ENCODE assay signal across 16 cellular contexts in genomic region chr17:44797809-44798208, GRCh38. TPM values are rescaled to one million over a fixed set of nuclear protein-coding genes. Genes with fewer than 3 reads are reported as not detected.
A peak's percentile ranks its signal among the peaks of the same experiment; 100 is the strongest.
DNase-seq lines count a peak whose midpoint lies in the region; ATAC-seq and TF ChIP-seq lines count a peak whose summit lies in the region.
"Had no signal": no experiment of that assay in that cellular context is flagged by ENCODE, and none has a peak within 500 bp of the region (broad histone marks: within the 10 kb centered on the region; RNA-seq: fewer than 3 reads in every experiment).

No MANE protein-coding gene starts in this region.

- peak; percentile 21 to 23 for TF ChIP-seq POLR2A in uterus (IDR thresholded peaks at IDR 0.05)

- H3K36me3 ChIP-seq in mucosa of descending colon (ENCODE audit: low read depth) = no peaks in the 10 kb centered on the region
- no peaks in the 10 kb centered on the region for H3K36me3 ChIP-seq in uterus

- no peaks in the 10 kb centered on the region for H3K27me3 ChIP-seq in uterus

- no peaks in the 10 kb centered on the region for H3K36me3 Mint-ChIP-seq in activated T-cell treated with anti-CD3 and anti-CD28 coated beads, Interleukin-2, amount 50 U/mL, for 4 hours (ENCODE audit: insufficient read depth)
- H3K36me3 Mint-ChIP-seq: CD4-positive, CD25-positive, alpha-beta regulatory T cell; memory B cell had no signal

- H3K4me1 Mint-ChIP-seq in activated T-cell treated with anti-CD3 and anti-CD28 coated beads, Interleukin-2, amount 50 U/mL, for 4 hours (ENCODE audit: low read depth) = peaks cover 4% of the 10 kb centered on the region
- H3K4me1 Mint-ChIP-seq: CD4-positive, CD25-positive, alpha-beta regulatory T cell; memory B cell had no signal

- no peak overlapping the region for H3K4me3 Mint-ChIP-seq in activated T-cell treated with anti-CD3 and anti-CD28 coated beads, Interleukin-2, amount 50 U/mL, for 4 hours
- H3K4me3 Mint-ChIP-seq: activated CD4-positive, alpha-beta T cell treated with anti-CD3 and anti-CD28 coated beads for 36 hours; CD4-positive, CD25-positive, alpha-beta regulatory T cell; memory B cell had no signal

- no peak overlapping the region for H3K4me3 ChIP-seq in fibroblast of mammary gland (ENCODE audit: control insufficient read depth, low read depth, low read length)
- H3K4me3 ChIP-seq in mucosa of descending colon = no peak overlapping the region
- peak overlapping the region; percentile 8 to 20 for H3K4me3 ChIP-seq in uterus

- no peaks in the 10 kb centered on the region for H3K4me1 ChIP-seq in mucosa of descending colon (ENCODE audit: low read depth)
- peaks cover 6 to 12% of the 10 kb centered on the region in 2 donors for H3K4me1 ChIP-seq in uterus

- TF ChIP-seq CTCF in fibroblast of mammary gland (conservative IDR thresholded peaks at IDR 0.05; ENCODE audit: control insufficient read depth, insufficient read depth, low read depth, low read length) (no peak), mucosa of descending colon (IDR thresholded peaks at IDR 0.05) (no peak), uterus (IDR thresholded peaks at IDR 0.05) (no peak)

- DNase-seq in RKO (ENCODE audit: low spot score) = peak; percentile 98
- peak; percentile 10 for DNase-seq in fibroblast of mammary gland (ENCODE audit: low read depth)
- DNase-seq in mucosa of descending colon = no peak
- DNase-seq in uterus = peak in 1 of 2 donors; percentile 71
- DNase-seq in sciatic nerve (ENCODE audit: low spot score) = no peak
- DNase-seq in NCI-H1048 (lab: John Stamatoyannopoulos, UW) = no peak
- no peak for DNase-seq in activated T-cell treated with anti-CD3 and anti-CD28 coated beads, Interleukin-2, amount 50 U/mL, for 4 hours
- DNase-seq: activated CD4-positive, alpha-beta T cell treated with anti-CD3 and anti-CD28 coated beads for 36 hours; activated T-cell treated with anti-CD3 and anti-CD28 coated beads, Interleukin-2, amount 50 U/mL, for 1 hour; CD4-positive, CD25-positive, alpha-beta regulatory T cell; MV-4-11; NCI-H774; occipital lobe; T-helper 2 cell had no signal

- no peaks in the 10 kb centered on the region for H3K27me3 Mint-ChIP-seq in activated T-cell treated with anti-CD3 and anti-CD28 coated beads, Interleukin-2, amount 50 U/mL, for 4 hours (ENCODE audit: low read depth)
- H3K27me3 Mint-ChIP-seq: activated CD4-positive, alpha-beta T cell treated with anti-CD3 and anti-CD28 coated beads for 36 hours had no signal

- H3K9me3 Mint-ChIP-seq in activated T-cell treated with anti-CD3 and anti-CD28 coated beads, Interleukin-2, amount 50 U/mL, for 4 hours = no peaks in the 10 kb centered on the region
- H3K9me3 Mint-ChIP-seq: CD4-positive, CD25-positive, alpha-beta regulatory T cell; memory B cell had no signal

- intact Hi-C loops in mucosa of descending colon (cut with DNase I, micrococcal nuclease) = no loop called here
- intact Hi-C loops in uterus (cut with DNase I; ENCODE audit: low total_unique reads) = no loop called here
- intact Hi-C loops in sciatic nerve (cut with DNase I) = no loop called here

- ATAC-seq in mucosa of descending colon (peak; percentile 15), sciatic nerve (no peak)
- no peak for ATAC-seq in activated T-cell treated with anti-CD3 and anti-CD28 coated beads, Interleukin-2, amount 50 U/mL, for 4 hours
- ATAC-seq: activated CD4-positive, alpha-beta T cell treated with anti-CD3 and anti-CD28 coated beads for 36 hours had no signal

- H3K9me3 ChIP-seq in mucosa of descending colon (no peaks in the 10 kb centered on the region), uterus (no peaks in the 10 kb centered on the region)

- H3K27ac ChIP-seq in uterus = peak overlapping the region; percentile 81 to 98

RNA-seq across cellular contexts. Expression of gene GJC1, which starts 32.3 kb away (rescaled TPM):
- 100 to 1,000 TPM in 1 of 3 donors, 1 to 10 TPM in 2; 2.2 to 140 (median 5.7) TPM for total RNA-seq in mucosa of descending colon
- total RNA-seq in uterus = 10 to 100 TPM; 10.6 to 79.4 (median 50.2) TPM
- 7.9 TPM for total RNA-seq in sciatic nerve
- total RNA-seq in activated T-cell treated with anti-CD3 and anti-CD28 coated beads, Interleukin-2, amount 50 U/mL, for 4 hours = 1 to 10 TPM; 3.0 to 4.6 (median 3.8) TPM
- total RNA-seq: CD4-positive, CD25-positive, alpha-beta regulatory T cell; HT-29 had no signal

RNA-seq across cellular contexts. Expression of gene ADAM11, which starts 39.0 kb away (rescaled TPM):
- total RNA-seq in mucosa of descending colon (1 to 10 TPM in 1 of 3 donors, under 1 TPM in 1, not detected in 1; 0.17 to 4.7 TPM), uterus (1 to 10 TPM; 1.2 to 5.5 (median 2.1) TPM), sciatic nerve (0.53 TPM)
- under 1 TPM; 0.38 to 0.50 (median 0.41) TPM for total RNA-seq in activated T-cell treated with anti-CD3 and anti-CD28 coated beads, Interleukin-2, amount 50 U/mL, for 4 hours

RNA-seq across cellular contexts. Expression of gene HIGD1B, which starts 49.9 kb away (rescaled TPM):
- total RNA-seq in mucosa of descending colon = 1 to 10 TPM in 1 of 3 donors, not detected in 2; 1.6 TPM
- total RNA-seq in uterus = 1 to 10 TPM in 2 of 4 donors, not detected in 2; 2.7 to 8.8 TPM
- total RNA-seq in sciatic nerve = 5.8 TPM
- total RNA-seq in activated T-cell treated with anti-CD3 and anti-CD28 coated beads, Interleukin-2, amount 50 U/mL, for 4 hours = not detected
- total RNA-seq: activated CD4-positive, alpha-beta T cell treated with anti-CD3 and anti-CD28 coated beads for 36 hours; CD4-positive, CD25-positive, alpha-beta regulatory T cell; HT-29 had no signal

Comparison
In these comparisons a context has a peak if more than half of its experiments do, and no peak if none do; other contexts are left out.
1. DNase-seq: peak in RKO (single experiment) and fibroblast of mammary gland (single experiment); none in mucosa of descending colon (0 of 3), sciatic nerve (single experiment), NCI-H1048 (single experiment) and activated T-cell treated with anti-CD3 and anti-CD28 coated beads, Interleukin-2, amount 50 U/mL, for 4 hours (single experiment).
2. H3K4me3 ChIP-seq: peak in uterus (2 of 2); none in fibroblast of mammary gland (single experiment) and mucosa of descending colon (single experiment).